In the genomic region with DNA sequence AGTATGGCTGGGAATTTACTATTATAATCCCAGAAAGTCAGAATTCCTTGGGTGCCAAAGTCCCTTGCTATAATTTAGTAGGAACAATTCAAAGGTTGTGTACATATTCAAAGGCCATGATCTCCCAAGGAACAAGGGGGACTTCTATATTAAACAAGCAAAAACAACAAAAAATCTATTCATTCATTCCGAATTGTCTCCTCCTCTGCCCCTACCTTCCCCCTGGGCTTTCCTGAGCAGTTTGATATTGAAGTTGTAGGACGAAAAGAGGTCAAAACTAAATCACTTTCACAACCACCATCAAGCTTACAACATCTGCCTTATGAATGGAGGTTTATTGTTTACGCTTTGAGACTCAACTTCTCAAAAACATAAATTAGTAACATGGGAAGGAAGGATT, we compare ENCODE assay signal across 1 cellular context.
TF ChIP-seq lines count a peak whose summit lies in the region.

No MANE protein-coding gene starts in this region.

TF ChIP-seq in GM23338, 12 proteins besides CTCF, POLR2A, EP300 and RAD21 (continued from another document):
- TF ChIP-seq, protein P1, sequence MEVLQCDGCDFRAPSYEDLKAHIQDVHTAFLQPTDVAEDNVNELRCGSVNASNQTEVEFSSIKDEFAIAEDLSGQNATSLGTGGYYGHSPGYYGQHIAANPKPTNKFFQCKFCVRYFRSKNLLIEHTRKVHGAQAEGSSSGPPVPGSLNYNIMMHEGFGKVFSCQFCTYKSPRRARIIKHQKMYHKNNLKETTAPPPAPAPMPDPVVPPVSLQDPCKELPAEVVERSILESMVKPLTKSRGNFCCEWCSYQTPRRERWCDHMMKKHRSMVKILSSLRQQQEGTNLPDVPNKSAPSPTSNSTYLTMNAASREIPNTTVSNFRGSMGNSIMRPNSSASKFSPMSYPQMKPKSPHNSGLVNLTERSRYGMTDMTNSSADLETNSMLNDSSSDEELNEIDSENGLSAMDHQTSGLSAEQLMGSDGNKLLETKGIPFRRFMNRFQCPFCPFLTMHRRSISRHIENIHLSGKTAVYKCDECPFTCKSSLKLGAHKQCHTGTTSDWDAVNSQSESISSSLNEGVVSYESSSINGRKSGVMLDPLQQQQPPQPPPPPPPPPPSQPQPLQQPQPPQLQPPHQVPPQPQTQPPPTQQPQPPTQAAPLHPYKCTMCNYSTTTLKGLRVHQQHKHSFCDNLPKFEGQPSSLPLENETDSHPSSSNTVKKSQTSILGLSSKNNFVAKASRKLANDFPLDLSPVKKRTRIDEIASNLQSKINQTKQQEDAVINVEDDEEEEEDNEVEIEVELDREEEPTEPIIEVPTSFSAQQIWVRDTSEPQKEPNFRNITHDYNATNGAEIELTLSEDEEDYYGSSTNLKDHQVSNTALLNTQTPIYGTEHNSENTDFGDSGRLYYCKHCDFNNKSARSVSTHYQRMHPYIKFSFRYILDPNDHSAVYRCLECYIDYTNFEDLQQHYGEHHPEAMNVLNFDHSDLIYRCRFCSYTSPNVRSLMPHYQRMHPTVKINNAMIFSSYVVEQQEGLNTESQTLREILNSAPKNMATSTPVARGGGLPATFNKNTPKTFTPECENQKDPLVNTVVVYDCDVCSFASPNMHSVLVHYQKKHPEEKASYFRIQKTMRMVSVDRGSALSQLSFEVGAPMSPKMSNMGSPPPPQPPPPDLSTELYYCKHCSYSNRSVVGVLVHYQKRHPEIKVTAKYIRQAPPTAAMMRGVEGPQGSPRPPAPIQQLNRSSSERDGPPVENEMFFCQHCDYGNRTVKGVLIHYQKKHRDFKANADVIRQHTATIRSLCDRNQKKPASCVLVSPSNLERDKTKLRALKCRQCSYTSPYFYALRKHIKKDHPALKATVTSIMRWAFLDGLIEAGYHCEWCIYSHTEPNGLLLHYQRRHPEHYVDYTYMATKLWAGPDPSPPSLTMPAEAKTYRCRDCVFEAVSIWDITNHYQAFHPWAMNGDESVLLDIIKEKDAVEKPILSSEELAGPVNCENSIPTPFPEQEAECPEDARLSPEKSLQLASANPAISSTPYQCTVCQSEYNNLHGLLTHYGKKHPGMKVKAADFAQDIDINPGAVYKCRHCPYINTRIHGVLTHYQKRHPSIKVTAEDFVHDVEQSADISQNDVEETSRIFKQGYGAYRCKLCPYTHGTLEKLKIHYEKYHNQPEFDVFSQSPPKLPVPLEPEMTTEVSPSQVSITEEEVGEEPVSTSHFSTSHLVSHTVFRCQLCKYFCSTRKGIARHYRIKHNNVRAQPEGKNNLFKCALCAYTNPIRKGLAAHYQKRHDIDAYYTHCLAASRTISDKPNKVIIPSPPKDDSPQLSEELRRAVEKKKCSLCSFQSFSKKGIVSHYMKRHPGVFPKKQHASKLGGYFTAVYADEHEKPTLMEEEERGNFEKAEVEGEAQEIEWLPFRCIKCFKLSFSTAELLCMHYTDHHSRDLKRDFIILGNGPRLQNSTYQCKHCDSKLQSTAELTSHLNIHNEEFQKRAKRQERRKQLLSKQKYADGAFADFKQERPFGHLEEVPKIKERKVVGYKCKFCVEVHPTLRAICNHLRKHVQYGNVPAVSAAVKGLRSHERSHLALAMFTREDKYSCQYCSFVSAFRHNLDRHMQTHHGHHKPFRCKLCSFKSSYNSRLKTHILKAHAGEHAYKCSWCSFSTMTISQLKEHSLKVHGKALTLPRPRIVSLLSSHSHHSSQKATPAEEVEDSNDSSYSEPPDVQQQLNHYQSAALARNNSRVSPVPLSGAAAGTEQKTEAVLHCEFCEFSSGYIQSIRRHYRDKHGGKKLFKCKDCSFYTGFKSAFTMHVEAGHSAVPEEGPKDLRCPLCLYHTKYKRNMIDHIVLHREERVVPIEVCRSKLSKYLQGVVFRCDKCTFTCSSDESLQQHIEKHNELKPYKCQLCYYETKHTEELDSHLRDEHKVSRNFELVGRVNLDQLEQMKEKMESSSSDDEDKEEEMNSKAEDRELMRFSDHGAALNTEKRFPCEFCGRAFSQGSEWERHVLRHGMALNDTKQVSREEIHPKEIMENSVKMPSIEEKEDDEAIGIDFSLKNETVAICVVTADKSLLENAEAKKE (CRISPR knock-in tag; IDR thresholded peaks at IDR 0.05), result no peak
TF ChIP-seq in GM23338: peak in this region for 0.
